Comparison of ENCODE assay signal across 12 cellular contexts in the genomic region with DNA sequence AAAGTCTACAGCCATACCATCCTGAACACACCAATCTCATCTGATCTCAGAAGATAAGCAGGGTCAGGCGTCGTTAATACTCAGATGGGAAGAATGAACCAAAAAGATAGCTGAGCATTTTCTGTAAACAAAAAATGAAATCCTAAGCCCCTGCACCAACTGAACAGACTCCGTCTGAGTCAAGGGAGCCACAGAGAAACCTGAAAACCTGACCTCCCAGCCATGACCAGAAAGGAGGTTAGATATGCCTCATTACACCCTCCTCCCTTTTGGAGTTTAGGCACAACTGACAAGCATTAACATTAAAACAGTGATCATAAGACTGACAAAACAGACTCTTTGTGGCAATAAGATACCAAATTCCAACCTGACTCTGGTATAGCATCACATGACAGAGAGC. TPM values are rescaled to one million over a fixed set of nuclear protein-coding genes. Genes with fewer than 3 reads are reported as not detected.
A peak's percentile ranks its signal among the peaks of the same experiment; 100 is the strongest.
DNase-seq lines count a peak whose midpoint lies in the region; TF ChIP-seq lines count a peak whose summit lies in the region.
"Had no signal": no experiment of that assay in that cellular context is flagged by ENCODE, and none has a peak within 500 bp of the region (broad histone marks: within the 10 kb centered on the region; RNA-seq: fewer than 3 reads in every experiment).

No MANE protein-coding gene starts in this region.

- DNase-seq in NCI-H146 (lab: John Stamatoyannopoulos, UW): peak; percentile 50
- DNase-seq in OCI-M2 (lab: John Stamatoyannopoulos, UW; ENCODE audit: unreplicated experiment): peak; percentile 20
- DNase-seq in kidney epithelial cell (ENCODE audit: low read depth): peak; percentile 29
- DNase-seq in renal cortical epithelial cell (ENCODE audit: low read depth): peak; percentile 79
- DNase-seq in NCI-H1694 (lab: John Stamatoyannopoulos, UW): no peak
- DNase-seq in retina: no peak
- no peak for DNase-seq in putamen (ENCODE audit: low spot score)
- DNase-seq: AML-193, DMS79 treated with DMSO at 0.1 percent for 48 hours, KG1, NCI-H2171, NCI-H82 had no signal

- H3K27me3 ChIP-seq in kidney epithelial cell (ENCODE audit: control insufficient read depth, insufficient read depth, low read length): no peaks in the 10 kb centered on the region

- H3K36me3 ChIP-seq in kidney epithelial cell (ENCODE audit: control insufficient read depth, insufficient read depth, low read length): no peaks in the 10 kb centered on the region

- no peak for TF ChIP-seq CTCF in kidney epithelial cell (IDR thresholded peaks at IDR 0.05; ENCODE audit: insufficient read depth, low read length, poor library complexity, severe bottlenecking)

- H3K4me3 ChIP-seq in kidney epithelial cell (ENCODE audit: low read depth, low read length): no peak overlapping the region

RNA-seq across cellular contexts. Expression of gene RPS29, which starts 33.5 kb away (rescaled TPM):
- total RNA-seq in kidney epithelial cell (11,881 and 16,427 TPM in 2 replicates), renal cortical epithelial cell (336 and 4,414 TPM in 2 replicates)

RNA-seq across cellular contexts. Expression of gene LRR1, which starts 46.1 kb away (rescaled TPM):
- total RNA-seq in kidney epithelial cell: 7.5 and 12.4 TPM in 2 replicates
- 7.4 and 21.2 TPM in 2 replicates for total RNA-seq in renal cortical epithelial cell

Comparison
In these comparisons a context has a peak if more than half of its experiments do, and no peak if none do; other contexts are left out.
1. DNase-seq: peak in NCI-H146 (single experiment), OCI-M2 (single experiment), kidney epithelial cell (single experiment) and renal cortical epithelial cell (single experiment); none in NCI-H1694 (single experiment), retina (single experiment) and putamen (single experiment).